ENCODE assay signal across 22 cellular contexts in the genomic region with DNA sequence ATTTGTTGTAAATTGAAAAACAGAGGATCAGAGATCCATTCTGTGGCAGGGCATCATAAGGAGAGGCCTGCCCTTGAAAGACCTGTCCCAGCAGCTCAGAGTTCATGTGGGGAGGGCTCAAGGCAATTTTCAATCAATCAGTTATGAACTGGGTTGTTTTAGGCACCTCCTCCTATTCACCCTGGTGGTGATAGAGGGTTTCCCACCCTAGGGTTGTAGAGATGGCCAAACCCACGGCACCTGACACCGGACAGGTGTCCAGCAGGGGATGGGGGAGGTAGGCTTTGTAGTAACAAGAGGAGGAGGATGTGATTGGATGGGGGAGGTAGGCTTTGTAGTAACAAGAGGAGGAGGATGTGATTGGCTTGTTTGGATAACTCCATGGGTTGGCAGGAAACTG.
"Had no signal": no experiment of that assay in that cellular context is flagged by ENCODE, and none has a peak within 500 bp of the region (broad histone marks: within the 10 kb centered on the region; RNA-seq: fewer than 3 reads in every experiment).

No MANE protein-coding gene starts in this region.

- H3K27me3 ChIP-seq: SJSA1 had no signal

- H3K27ac Mint-ChIP-seq: activated B cell treated with CpG ODN at 0.5 μM for 24 hours; activated CD4-positive, alpha-beta T cell treated with anti-CD3 and anti-CD28 coated beads, Interleukin-2, amount 10 ng/mL, durations not matched to agents 24 days and 14 days; activated naive CD8-positive, alpha-beta T cell had no signal

- H3K27me3 Mint-ChIP-seq: activated naive CD8-positive, alpha-beta T cell had no signal

- H3K27ac ChIP-seq: SJSA1 had no signal

- H3K4me1 Mint-ChIP-seq: activated B cell treated with CpG ODN at 0.5 μM for 24 hours; activated CD4-positive, alpha-beta T cell treated with anti-CD3 and anti-CD28 coated beads, Interleukin-2, amount 10 ng/mL, durations not matched to agents 24 days and 14 days had no signal

- H3K36me3 ChIP-seq: SJSA1 had no signal

- ATAC-seq: activated T-cell treated with anti-CD3 and anti-CD28 coated beads, Interleukin-2, amount 50 U/mL, for 4 hours; SK-N-SH treated with all-trans-retinoic acid at 6 μM for 48 hours had no signal

- H3K9me3 ChIP-seq: SJSA1 had no signal

- H3K4me3 ChIP-seq: SJSA1 had no signal

- H3K4me1 ChIP-seq: SJSA1 had no signal

- H3K4me3 Mint-ChIP-seq: activated B cell treated with CpG ODN at 0.5 μM for 24 hours; activated CD4-positive, alpha-beta T cell treated with anti-CD3 and anti-CD28 coated beads, Interleukin-2, amount 10 ng/mL, durations not matched to agents 24 days and 14 days; activated naive CD8-positive, alpha-beta T cell; activated T-cell treated with anti-CD3 and anti-CD28 coated beads, Interleukin-2, amount 50 U/mL, for 4 hours; brain; central memory CD8-positive, alpha-beta T cell had no signal

- H3K36me3 Mint-ChIP-seq: activated naive CD8-positive, alpha-beta T cell; brain had no signal

- DNase-seq: activated B cell treated with CpG ODN at 0.5 μM for 24 hours; activated CD4-positive, alpha-beta T cell treated with anti-CD3 and anti-CD28 coated beads for 1 hour; activated CD4-positive, alpha-beta T cell treated with anti-CD3 and anti-CD28 coated beads, Interleukin-2, amount 10 ng/mL, durations not matched to agents 24 days and 14 days; activated CD4-positive, alpha-beta T cell treated with anti-CD3 and anti-CD28 coated beads, Interleukin-2, amount 50 U/mL, for 48 hours; activated CD8-positive, alpha-beta memory T cell treated with anti-CD3 and anti-CD28 coated beads for 24 hours; activated effector memory CD4-positive, alpha-beta T cell treated with anti-CD3 and anti-CD28 coated beads, Interleukin-2, amount 50 U/mL, for 16 hours; activated naive CD4-positive, alpha-beta T cell treated with Interleukin-2 at 50 U/mL for 16 hours; activated T-cell treated with anti-CD3 and anti-CD28 coated beads, Interleukin-2, amount 50 U/mL, for 4 hours; amygdala; NCI-H1092; NCI-H1417; NCI-H1694 treated with DMSO at 0.1 percent for 48 hours; NCI-H2029 treated with DMSO at 0.1 percent for 48 hours; NCI-H345; NCI-H510A; SHP77; SW 1271 had no signal

- H3K9me3 Mint-ChIP-seq: activated B cell treated with CpG ODN at 0.5 μM for 24 hours; activated CD4-positive, alpha-beta T cell treated with anti-CD3 and anti-CD28 coated beads, Interleukin-2, amount 10 ng/mL, durations not matched to agents 24 days and 14 days; activated T-cell treated with anti-CD3 and anti-CD28 coated beads, Interleukin-2, amount 50 U/mL, for 4 hours; central memory CD8-positive, alpha-beta T cell had no signal
